ENCODE assay signal across 23 cellular contexts in genomic region chr1:24825174-24825573, GRCh38.
DNase-seq lines count a peak whose midpoint lies in the region; ATAC-seq, FAIRE-seq and TF ChIP-seq lines count a peak whose summit lies in the region.
"Had no signal": no experiment of that assay in that cellular context is flagged by ENCODE, and none has a peak within 500 bp of the region (broad histone marks: within the 10 kb centered on the region; RNA-seq: fewer than 3 reads in every experiment).

No MANE protein-coding gene starts in this region.

- H3K36me3 Mint-ChIP-seq in HFFc6 (ENCODE audit: low read depth) (peaks cover 33% of the 10 kb centered on the region), mesothelial cell of epicardium (peaks cover 4% of the 10 kb centered on the region)
- H3K36me3 Mint-ChIP-seq in activated CD4-positive, alpha-beta T cell treated with anti-CD3 and anti-CD28 coated beads, Interleukin-2, amount 10 ng/mL, durations not matched to agents 7 days and 5 days (ENCODE audit: low read depth), result no peaks in the 10 kb centered on the region
- H3K36me3 Mint-ChIP-seq: CD8-positive, alpha-beta T cell had no signal

- TF ChIP-seq RAD21 in A549 (conservative IDR thresholded peaks at IDR 0.05 in 1 of 2, IDR thresholded peaks at IDR 0.05 in 1 of 2), result no peak

- no peak overlapping the region for H2AFZ ChIP-seq in SU-DHL-6 (ENCODE audit: low read depth, low read length, severe bottlenecking)

- no peak overlapping the region for H3K9ac ChIP-seq in SU-DHL-6 (ENCODE audit: low read length)
- H3K9ac ChIP-seq: KMS-11 had no signal

- no peak for TF ChIP-seq EP300 in A549 (IDR thresholded peaks at IDR 0.05)

- 38% methylated on average over 3 of the region's 3 CpGs for WGBS in A549 (ENCODE audit: missing lambda C conversion rate)

- H3K4me1 ChIP-seq in A549, result peaks cover 51% of the 10 kb centered on the region
- H3K4me1 ChIP-seq: SJCRH30 had no signal

- H3K27me3 ChIP-seq in SU-DHL-6 (ENCODE audit: low read length), result no peaks in the 10 kb centered on the region
- H3K27me3 ChIP-seq: SJCRH30 had no signal

- POLR2A ChIA-PET in A549 (lab: Yijun Ruan, JAX), result interaction anchor here (1.6 kb wide), 1 partner anchor 120 kb away, joined by 6 read pairs; no protein-coding TSS in a partner anchor
- POLR2A ChIA-PET in activated CD4-positive, alpha-beta T cell treated with anti-CD3 and anti-CD28 coated beads, Interleukin-2, amount 10 ng/mL, durations not matched to agents 7 days and 5 days (lab: Charles Lee), result no interaction called here

- H3K4me3 Mint-ChIP-seq in HFFc6 (no peak overlapping the region), mesothelial cell of epicardium (no peak overlapping the region)
- no peak overlapping the region for H3K4me3 Mint-ChIP-seq in activated CD4-positive, alpha-beta T cell treated with anti-CD3 and anti-CD28 coated beads, Interleukin-2, amount 10 ng/mL, durations not matched to agents 7 days and 5 days
- H3K4me3 Mint-ChIP-seq: CD8-positive, alpha-beta T cell had no signal

- H3K27ac ChIP-seq in A549 (no peak overlapping the region), SU-DHL-6 (ENCODE audit: low read depth, low read length) (peak overlapping the region; percentile 57; the same call in 1 of the 2 replicates)
- H3K27ac ChIP-seq: C4-2B, KMS-11, SJCRH30 had no signal

- H3K27me3 Mint-ChIP-seq in HFFc6 (ENCODE audit: insufficient read depth), result peaks cover 5% of the 10 kb centered on the region
- no peaks in the 10 kb centered on the region for H3K27me3 Mint-ChIP-seq in mesothelial cell of epicardium (ENCODE audit: low read depth)
- no peaks in the 10 kb centered on the region for H3K27me3 Mint-ChIP-seq in activated CD4-positive, alpha-beta T cell treated with anti-CD3 and anti-CD28 coated beads, Interleukin-2, amount 10 ng/mL, durations not matched to agents 7 days and 5 days

- H3K9me3 Mint-ChIP-seq in HFFc6 (no peaks in the 10 kb centered on the region), mesothelial cell of epicardium (no peaks in the 10 kb centered on the region)
- no peaks in the 10 kb centered on the region for H3K9me3 Mint-ChIP-seq in activated CD4-positive, alpha-beta T cell treated with anti-CD3 and anti-CD28 coated beads, Interleukin-2, amount 10 ng/mL, durations not matched to agents 7 days and 5 days
- H3K9me3 Mint-ChIP-seq: CD8-positive, alpha-beta T cell had no signal

- no peak for FAIRE-seq in A549 (lab: Jason Lieb, UNC)
- FAIRE-seq: HTR-8/SVneo had no signal

- H3K4me1 Mint-ChIP-seq in HFFc6 (ENCODE audit: low read depth) (peaks cover 91% of the 10 kb centered on the region), mesothelial cell of epicardium (peaks cover 51% of the 10 kb centered on the region)
- no peaks in the 10 kb centered on the region for H3K4me1 Mint-ChIP-seq in activated CD4-positive, alpha-beta T cell treated with anti-CD3 and anti-CD28 coated beads, Interleukin-2, amount 10 ng/mL, durations not matched to agents 7 days and 5 days

- H3F3A ChIP-seq in SU-DHL-6 (ENCODE audit: insufficient read depth), result peaks cover 60% of the 10 kb centered on the region

- peak in 1 of 2 experiments; percentile 60; a peak in 3 of 6 replicates for ATAC-seq in A549
- ATAC-seq: CD8-positive, alpha-beta T cell had no signal

- peaks cover 14% of the 10 kb centered on the region for H4K20me1 ChIP-seq in SU-DHL-6 (ENCODE audit: low read depth, low read length)

- TF ChIP-seq POLR2A in A549 (IDR thresholded peaks at IDR 0.05; ENCODE audit: low read length), result no peak

- no peak for DNase-seq in A549 (ENCODE audit: low read depth in 1 of 2, low spot score in 1 of 2)
- no peak for DNase-seq in HFFc6
- no peak for DNase-seq in mesothelial cell of epicardium (ENCODE audit: low spot score in 2 of 2, unreplicated experiment in 2 of 2)
- DNase-seq in COLO829 (ENCODE audit: low spot score), result no peak
- DNase-seq in cerebellar cortex (ENCODE audit: low spot score), result no peak
- no peak for DNase-seq in activated CD4-positive, alpha-beta T cell treated with anti-CD3 and anti-CD28 coated beads, Interleukin-2, amount 10 ng/mL, durations not matched to agents 7 days and 5 days
- DNase-seq: CD8-positive, alpha-beta T cell; DMS 273 treated with DMSO at 0.1 percent for 48 hours; DND-41; H7; NCI-H1092; NCI-H1436; NCI-H187; NCI-H2081 treated with DMSO at 0.1 percent for 48 hours; NCI-H2171; NCI-H226; NCI-H510A; SJCRH30; T-helper 1 cell had no signal

- H3K4me2 ChIP-seq in A549 (peak overlapping the region; percentile 31), SU-DHL-6 (ENCODE audit: low read depth, low read length, poor library complexity, severe bottlenecking) (peak overlapping the region; percentile 3)
- H3K4me2 ChIP-seq: KMS-11 had no signal

- H3K4me3 ChIP-seq in A549 (no peak overlapping the region), SU-DHL-6 (ENCODE audit: insufficient read depth, low read length, poor library complexity, severe bottlenecking) (no peak overlapping the region)
- H3K4me3 ChIP-seq: SJCRH30 had no signal

- no peaks in the 10 kb centered on the region for H3K9me3 ChIP-seq in A549
- H3K9me3 ChIP-seq in SU-DHL-6 (ENCODE audit: insufficient read depth, low read length), result no peaks in the 10 kb centered on the region
- H3K9me3 ChIP-seq: SJCRH30 had no signal

- TF ChIP-seq CTCF in A549 (IDR thresholded peaks at IDR 0.05) (no peak), HFFc6 (IDR thresholded peaks at IDR 0.05) (no peak), SU-DHL-6 (IDR thresholded peaks at IDR 0.05; ENCODE audit: insufficient read depth, low read length, poor library complexity, severe bottlenecking) (no peak), mesothelial cell of epicardium (IDR thresholded peaks at IDR 0.05; ENCODE audit: unreplicated experiment) (no peak)

- peaks cover 100% of the 10 kb centered on the region for H3K79me2 ChIP-seq in SU-DHL-6 (ENCODE audit: insufficient read depth, low read length)

- no peaks in the 10 kb centered on the region for H3K9me2 ChIP-seq in SU-DHL-6 (replicated peaks; ENCODE audit: insufficient read depth, low read length)

- CTCF ChIA-PET in A549 (lab: Yijun Ruan, JAX), result interaction anchor here (0.9 to 9.9 kb wide), 9 partner anchors 10 to 276 kb away, joined by 3 to 147 read pairs (median 4); partner anchors contain the start of gene CLIC4
- CTCF ChIA-PET in activated CD4-positive, alpha-beta T cell treated with anti-CD3 and anti-CD28 coated beads, Interleukin-2, amount 10 ng/mL, durations not matched to agents 7 days and 5 days (lab: Charles Lee), result interaction anchor here (1.2 kb wide), 1 partner anchor 8 kb away, joined by 4 read pairs; no protein-coding TSS in a partner anchor

- H3K27ac Mint-ChIP-seq in HFFc6 (peak overlapping the region; percentile 34; the same call in 1 of the 2 replicates), mesothelial cell of epicardium (peak overlapping the region; percentile 70)
- H3K27ac Mint-ChIP-seq in activated CD4-positive, alpha-beta T cell treated with anti-CD3 and anti-CD28 coated beads, Interleukin-2, amount 10 ng/mL, durations not matched to agents 7 days and 5 days, result no peak overlapping the region
- H3K27ac Mint-ChIP-seq: CD8-positive, alpha-beta T cell had no signal

- peaks cover 27% of the 10 kb centered on the region for H3K36me3 ChIP-seq in SU-DHL-6 (ENCODE audit: low read length)

TF ChIP-seq in A549, 52 proteins besides CTCF, POLR2A, EP300 and RAD21:
- TF ChIP-seq CHD2 (IDR thresholded peaks at IDR 0.05; ENCODE audit: low read length, partially characterized antibody) (no peak), JUNB (IDR thresholded peaks at IDR 0.05) (no peak), ZNF302 (CRISPR knock-in tag; IDR thresholded peaks at IDR 0.05) (no peak), SREBF2 (IDR thresholded peaks at IDR 0.05) (no peak), CBX2 (IDR thresholded peaks at IDR 0.05; ENCODE audit: borderline replicate concordance, low read depth) (no peak), USF2 (IDR thresholded peaks at IDR 0.05) (no peak), SMC3 (IDR thresholded peaks at IDR 0.05) (no peak), ZFP36 (IDR thresholded peaks at IDR 0.05; ENCODE audit: borderline replicate concordance, partially characterized antibody) (no peak), RARB (CRISPR knock-in tag; IDR thresholded peaks at IDR 0.05) (no peak)
TF ChIP-seq in A549: peak in this region for 0.
